20 cellular contexts compared by ENCODE assay signal in the genomic region with DNA sequence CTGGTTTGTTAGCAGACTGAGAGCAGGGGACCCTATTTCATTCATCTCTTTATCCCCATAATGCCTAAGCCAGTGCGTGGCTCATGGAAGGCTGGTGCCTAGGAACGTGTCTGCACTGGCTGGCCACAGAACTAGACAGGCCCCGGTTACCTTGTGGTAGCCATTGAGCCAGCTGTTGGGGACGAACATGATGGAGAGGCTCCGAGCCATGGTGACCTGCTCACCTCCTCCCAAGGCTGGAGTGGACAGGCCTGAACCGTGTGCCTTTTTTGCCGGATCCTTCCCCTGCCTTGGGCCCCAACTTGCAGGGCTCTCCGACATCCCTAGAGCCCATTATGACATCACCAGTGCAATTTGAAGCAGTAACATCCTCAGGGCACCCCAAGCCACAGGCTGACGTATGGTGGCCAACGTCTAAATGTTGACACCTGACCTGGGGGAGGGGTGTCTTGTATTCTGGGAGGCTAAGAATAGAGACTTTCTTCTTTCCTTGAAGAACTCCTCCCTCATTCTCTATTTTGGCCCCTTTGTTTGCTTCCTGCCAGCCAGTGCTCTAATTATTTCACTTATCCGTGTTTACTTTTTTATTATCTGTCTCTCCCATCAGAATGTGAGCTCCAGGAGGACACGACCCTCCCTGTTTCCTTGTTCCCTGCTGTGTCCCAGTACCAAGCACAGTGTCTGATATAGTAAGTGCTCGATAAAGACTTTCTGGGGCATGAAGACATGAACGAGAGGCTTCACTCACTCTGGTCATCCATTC. TPM values are rescaled to one million over a fixed set of nuclear protein-coding genes. Genes with fewer than 3 reads are reported as not detected.
DNase-seq lines count a peak whose midpoint lies in the region; ATAC-seq and TF ChIP-seq lines count a peak whose summit lies in the region.
"Had no signal": no experiment of that assay in that cellular context is flagged by ENCODE, and none has a peak within 500 bp of the region (broad histone marks: within the 10 kb centered on the region; RNA-seq: fewer than 3 reads in every experiment).

No MANE protein-coding gene starts in this region.

- DNase-seq in DMS53 (lab: John Stamatoyannopoulos, UW), result peak; percentile 39
- no peak for DNase-seq in DMS53 treated with DMSO at 0.1 percent for 48 hours (lab: John Stamatoyannopoulos, UW; ENCODE audit: unreplicated experiment)
- peak; percentile 75 for DNase-seq in NCI-H146 treated with DMSO at 0.1 percent for 48 hours (lab: John Stamatoyannopoulos, UW; ENCODE audit: unreplicated experiment)
- peak; percentile 53 for DNase-seq in posterior vena cava (ENCODE audit: low spot score)
- DNase-seq in cerebellar cortex (ENCODE audit: low spot score), result no peak
- no peak for DNase-seq in omental fat pad (ENCODE audit: low spot score)
- DNase-seq in stimulated activated CD4-positive, alpha-beta T cell treated with anti-CD3 and anti-CD28 coated beads, Interleukin-4, amount 100 ng/mL, for 1 hour, result no peak
- DNase-seq: 8988T; activated naive CD8-positive, alpha-beta T cell treated with anti-CD3 and anti-CD28 coated beads, Interleukin-2, amount 10 ng/mL, durations not matched to agents 7 days and 5 days; esophagus squamous epithelium; immature natural killer cell; lower lobe of right lung; naive B cell; NCI-H2107; NK-92 treated with Interleukin-12 subunit alpha and Interleukin-12 subunit beta, amount 100 ng/mL, for 24 hours; Right ventricle myocardium superior; thyroid gland had no signal

- no peak for TF ChIP-seq CTCF in VCaP (conservative IDR thresholded peaks at IDR 0.05)
- TF ChIP-seq CTCF in omental fat pad (IDR thresholded peaks at IDR 0.05), result no peak

- ATAC-seq in omental fat pad (ENCODE audit: low FRiP score), result no peak
- ATAC-seq: stimulated activated memory B cell treated with anti-CD40 and anti-IgM and Interleukin-4, amounts not matched to agents 10 μg/mL and 1 μg/mL and 100 μg/mL, for 72 hours; WTC11 had no signal

- H3K27ac ChIP-seq in VCaP, result peak overlapping the region; percentile 82
- H3K27ac ChIP-seq: lower lobe of right lung, thyroid gland had no signal

- intact Hi-C loops in posterior vena cava (cut with DNase I), result loop anchor here (5.0 to 10.0 kb wide), 2 partner anchors 75 to 127 kb away; no protein-coding TSS in a partner anchor

RNA-seq across cellular contexts. Expression of a gene that starts 12.2 kb away (rescaled TPM):
- 10 to 100 TPM; 41.9 to 44.0 TPM for total RNA-seq in posterior vena cava
- 10 to 100 TPM; 58.4 to 97.4 (median 85.7) TPM for total RNA-seq in omental fat pad

RNA-seq across cellular contexts. Expression of a gene that starts 18.3 kb away (rescaled TPM):
- total RNA-seq in posterior vena cava (1,000 to 10,000 TPM; 6,561 to 7,652 TPM), omental fat pad (100 to 1,000 TPM in 3 of 4 donors, 10 to 100 TPM in 1; 39.4 to 292 (median 182) TPM)
- total RNA-seq: activated naive CD8-positive, alpha-beta T cell treated with anti-CD3 and anti-CD28 coated beads, Interleukin-2, amount 10 ng/mL, durations not matched to agents 7 days and 5 days had no signal

RNA-seq across cellular contexts. Expression of a gene that starts 34.7 kb away (rescaled TPM):
- total RNA-seq in posterior vena cava (100 to 1,000 TPM; 175 to 217 TPM), omental fat pad (10 to 100 TPM; 12.4 to 28.9 (median 17.7) TPM)

Comparison
In these comparisons a context has a peak if more than half of its experiments do, and no peak if none do; other contexts are left out.
1. DNase-seq: peak in DMS53 (single experiment), NCI-H146 treated with DMSO at 0.1 percent for 48 hours (single experiment) and posterior vena cava (single experiment); none in DMS53 treated with DMSO at 0.1 percent for 48 hours (single experiment), cerebellar cortex (single experiment), omental fat pad (single experiment) and stimulated activated CD4-positive, alpha-beta T cell treated with anti-CD3 and anti-CD28 coated beads, Interleukin-4, amount 100 ng/mL, for 1 hour (single experiment).
2. RNA of a gene that starts 18.3 kb away (total RNA-seq): 6,561 to 7,652 TPM in posterior vena cava; 39.4 to 292 TPM in omental fat pad; every median in the first group is over 10 times any median in the second.
3. RNA of a gene that starts 34.7 kb away (total RNA-seq): 175 to 217 TPM in posterior vena cava; 12.4 to 28.9 TPM in omental fat pad; every median in the first group is over 4 times any median in the second.